In genomic region chr11:34161812-34162506, GRCh38 we compare ENCODE assay signal across 8 cellular contexts.
DNase-seq lines count a peak whose midpoint lies in the region; ATAC-seq lines count a peak whose summit lies in the region.

No MANE protein-coding gene starts in this region.

- ATAC-seq in HG02642 (IDR thresholded peaks at IDR 0.05; ENCODE audit: poor library complexity, unreplicated experiment), result no peak

- DNase-seq in activated CD4-positive, alpha-beta T cell treated with anti-CD3 and anti-CD28 coated beads for 4 hours, result peak; percentile 22 to 26
- no peak for DNase-seq in activated CD4-positive, alpha-beta T cell treated with anti-CD3 and anti-CD28 coated beads, Interleukin-2, amount 50 U/mL, for 1 hour
- peak; percentile 80 for DNase-seq in activated CD8-positive, alpha-beta memory T cell treated with anti-CD3 and anti-CD28 coated beads, Interleukin-2, amount 50 U/mL, for 48 hours
- DNase-seq in islet precursor cell (peak; percentile 93), NCI-H524 (lab: John Stamatoyannopoulos, UW) (no peak), HPDE6-E6E7 (ENCODE audit: extremely low spot score) (no peak)
- peak; percentile 54 to 68 for DNase-seq in stimulated activated CD8-positive, alpha-beta memory T cell treated with anti-CD3 and anti-CD28 coated beads, Interleukin-7, amount 100 ng/mL, for 48 hours (ENCODE audit: extremely low read depth in 1 of 2, low read depth in 1 of 2)

Comparison
In these comparisons a context has a peak if more than half of its experiments do, and no peak if none do; other contexts are left out.
1. DNase-seq: peak in activated CD4-positive, alpha-beta T cell treated with anti-CD3 and anti-CD28 coated beads for 4 hours (2 of 2), activated CD8-positive, alpha-beta memory T cell treated with anti-CD3 and anti-CD28 coated beads, Interleukin-2, amount 50 U/mL, for 48 hours (single experiment), islet precursor cell (single experiment) and stimulated activated CD8-positive, alpha-beta memory T cell treated with anti-CD3 and anti-CD28 coated beads, Interleukin-7, amount 100 ng/mL, for 48 hours (2 of 2); none in activated CD4-positive, alpha-beta T cell treated with anti-CD3 and anti-CD28 coated beads, Interleukin-2, amount 50 U/mL, for 1 hour (single experiment), NCI-H524 (0 of 2) and HPDE6-E6E7 (single experiment).